Comparison of ENCODE assay signal across 1 cellular context in the genomic region with DNA sequence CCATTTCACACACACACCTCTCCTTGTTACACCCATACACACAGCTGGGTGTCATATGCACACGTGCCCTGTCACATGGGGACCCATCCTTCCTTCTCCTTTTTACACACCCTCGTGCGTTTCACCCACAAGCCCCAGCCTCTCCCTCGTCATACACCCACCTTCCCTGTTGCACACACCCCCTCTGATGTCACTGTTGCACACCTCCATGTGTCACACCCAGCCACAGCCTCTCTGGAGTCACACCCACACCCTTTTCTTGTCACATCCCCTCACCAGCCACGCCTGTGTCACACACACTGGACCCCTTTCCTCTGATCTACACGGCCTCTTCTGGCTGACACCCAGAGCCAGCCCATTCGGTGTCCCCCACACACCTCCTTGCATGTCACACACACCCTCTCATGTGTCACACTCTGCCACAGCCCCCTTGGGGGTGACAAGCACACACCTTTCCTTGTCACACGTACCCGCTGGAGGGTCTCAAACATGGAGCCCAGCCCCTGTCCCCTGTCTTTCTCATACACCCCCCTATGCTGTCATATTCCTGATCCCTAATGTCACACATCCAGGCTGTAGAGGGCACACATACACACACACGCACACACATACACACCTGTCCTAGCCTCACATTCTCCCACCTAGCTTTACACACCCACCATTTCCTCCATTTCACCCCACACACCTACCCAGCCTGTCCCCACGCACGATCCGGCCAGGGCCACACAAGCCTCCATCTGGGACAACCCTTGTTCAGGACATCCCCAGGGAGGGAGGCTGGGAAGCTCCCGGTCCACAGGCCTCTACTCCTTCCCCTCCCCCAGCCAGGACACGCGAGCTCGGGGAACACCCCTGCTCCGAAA.
A peak's percentile ranks its signal among the peaks of the same experiment; 100 is the strongest.
TF ChIP-seq lines count a peak whose summit lies in the region.

No MANE protein-coding gene starts in this region.

TF ChIP-seq in GM12878, 131 proteins besides CTCF, POLR2A, EP300 and RAD21 (continued from another document):
- peak; percentile 31; the same call in 1 of the 2 replicates for TF ChIP-seq USF2 (IDR thresholded peaks at IDR 0.05; ENCODE audit: borderline replicate concordance, low read depth, low read length)
- no peak for TF ChIP-seq CHD4 (IDR thresholded peaks at IDR 0.05)
